Comparison of ENCODE assay signal across 7 cellular contexts in genomic region chr3:171680690-171681416, GRCh38.
"Had no signal": no experiment of that assay in that cellular context is flagged by ENCODE, and none has a peak within 500 bp of the region (broad histone marks: within the 10 kb centered on the region; RNA-seq: fewer than 3 reads in every experiment).

No MANE protein-coding gene starts in this region.

- H3K27me3 ChIP-seq: ascending aorta, cardiac muscle cell, esophagus muscularis mucosa, uterus had no signal

- DNase-seq: activated CD8-positive, alpha-beta memory T cell treated with anti-CD3 and anti-CD28 coated beads, Interleukin-2, amount 50 U/mL, for 4 hours; activated CD8-positive, alpha-beta T cell treated with anti-CD3 and anti-CD28 coated beads for 36 hours; T-helper 9 cell; uterus had no signal

- ATAC-seq: activated CD8-positive, alpha-beta T cell treated with anti-CD3 and anti-CD28 coated beads for 36 hours had no signal

- H3K36me3 ChIP-seq: cardiac muscle cell, uterus had no signal

- H3K4me1 ChIP-seq: ascending aorta, esophagus muscularis mucosa, uterus had no signal

- H3K9me3 ChIP-seq: ascending aorta, esophagus muscularis mucosa, uterus had no signal

- H3K4me3 ChIP-seq: ascending aorta, cardiac muscle cell, esophagus muscularis mucosa, uterus had no signal

- H3K27ac ChIP-seq: ascending aorta, cardiac muscle cell, esophagus muscularis mucosa, uterus had no signal
